ENCODE assay signal across 1 cellular context in the genomic region with DNA sequence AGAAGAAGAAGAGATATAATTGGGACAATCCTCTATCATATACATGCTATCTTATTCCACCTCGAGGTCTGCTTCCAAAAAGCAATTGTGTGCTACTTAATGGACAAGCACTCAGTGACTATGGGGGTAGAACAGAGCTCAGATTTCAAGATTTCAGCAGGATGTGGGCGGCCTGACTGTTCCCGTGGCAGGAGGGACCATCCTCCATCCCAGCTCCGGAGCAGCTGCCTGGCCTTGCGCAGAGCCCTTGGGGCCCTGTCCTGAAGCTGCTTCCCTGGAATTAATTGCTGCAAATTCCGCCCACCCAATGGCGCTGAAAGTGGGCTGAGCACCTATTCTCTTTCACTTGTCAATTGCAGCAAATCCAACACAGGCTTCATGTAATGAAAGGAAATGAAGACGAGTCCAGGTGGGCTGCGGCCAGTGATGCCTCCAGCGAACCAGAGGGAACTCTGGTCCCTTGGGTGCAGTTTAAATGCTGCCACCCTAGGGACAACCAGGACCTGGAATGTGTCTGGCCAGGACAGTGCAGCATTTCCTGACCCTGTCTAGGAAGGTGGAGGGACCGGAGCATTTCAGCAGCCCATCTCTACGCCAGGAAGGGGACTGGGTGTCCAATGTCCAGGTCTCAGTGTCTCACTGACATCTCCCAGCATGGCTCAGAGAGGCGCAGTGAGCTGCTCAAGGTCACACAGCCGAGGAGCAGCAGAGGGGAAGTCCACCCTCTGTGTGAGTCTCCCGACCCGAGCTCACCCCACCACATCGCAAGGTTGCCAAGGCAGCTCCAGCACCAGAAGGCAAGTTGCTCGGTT.
TF ChIP-seq lines count a peak whose summit lies in the region.

No MANE protein-coding gene starts in this region.

TF ChIP-seq in H1, 55 proteins besides CTCF, POLR2A, EP300 and RAD21:
- TF ChIP-seq RFX5 (IDR thresholded peaks at IDR 0.05; ENCODE audit: borderline replicate concordance, low read depth, low read length): no peak
- TF ChIP-seq ZNF274 (IDR thresholded peaks at IDR 0.05; ENCODE audit: borderline replicate concordance, extremely low read depth, low read length): no peak
- TF ChIP-seq RNF2 (IDR thresholded peaks at IDR 0.05; ENCODE audit: borderline replicate concordance, low read depth, low read length, missing control alignments, poor library complexity, severe bottlenecking): no peak
- TF ChIP-seq ASH2L (IDR thresholded peaks at IDR 0.05; ENCODE audit: low read length): no peak
- no peak for TF ChIP-seq POU5F1 (IDR thresholded peaks at IDR 0.05; ENCODE audit: low read depth, low read length)
- no peak for TF ChIP-seq PHF8 (conservative IDR thresholded peaks at IDR 0.05; ENCODE audit: low read depth, low read length)
- TF ChIP-seq, protein P1, sequence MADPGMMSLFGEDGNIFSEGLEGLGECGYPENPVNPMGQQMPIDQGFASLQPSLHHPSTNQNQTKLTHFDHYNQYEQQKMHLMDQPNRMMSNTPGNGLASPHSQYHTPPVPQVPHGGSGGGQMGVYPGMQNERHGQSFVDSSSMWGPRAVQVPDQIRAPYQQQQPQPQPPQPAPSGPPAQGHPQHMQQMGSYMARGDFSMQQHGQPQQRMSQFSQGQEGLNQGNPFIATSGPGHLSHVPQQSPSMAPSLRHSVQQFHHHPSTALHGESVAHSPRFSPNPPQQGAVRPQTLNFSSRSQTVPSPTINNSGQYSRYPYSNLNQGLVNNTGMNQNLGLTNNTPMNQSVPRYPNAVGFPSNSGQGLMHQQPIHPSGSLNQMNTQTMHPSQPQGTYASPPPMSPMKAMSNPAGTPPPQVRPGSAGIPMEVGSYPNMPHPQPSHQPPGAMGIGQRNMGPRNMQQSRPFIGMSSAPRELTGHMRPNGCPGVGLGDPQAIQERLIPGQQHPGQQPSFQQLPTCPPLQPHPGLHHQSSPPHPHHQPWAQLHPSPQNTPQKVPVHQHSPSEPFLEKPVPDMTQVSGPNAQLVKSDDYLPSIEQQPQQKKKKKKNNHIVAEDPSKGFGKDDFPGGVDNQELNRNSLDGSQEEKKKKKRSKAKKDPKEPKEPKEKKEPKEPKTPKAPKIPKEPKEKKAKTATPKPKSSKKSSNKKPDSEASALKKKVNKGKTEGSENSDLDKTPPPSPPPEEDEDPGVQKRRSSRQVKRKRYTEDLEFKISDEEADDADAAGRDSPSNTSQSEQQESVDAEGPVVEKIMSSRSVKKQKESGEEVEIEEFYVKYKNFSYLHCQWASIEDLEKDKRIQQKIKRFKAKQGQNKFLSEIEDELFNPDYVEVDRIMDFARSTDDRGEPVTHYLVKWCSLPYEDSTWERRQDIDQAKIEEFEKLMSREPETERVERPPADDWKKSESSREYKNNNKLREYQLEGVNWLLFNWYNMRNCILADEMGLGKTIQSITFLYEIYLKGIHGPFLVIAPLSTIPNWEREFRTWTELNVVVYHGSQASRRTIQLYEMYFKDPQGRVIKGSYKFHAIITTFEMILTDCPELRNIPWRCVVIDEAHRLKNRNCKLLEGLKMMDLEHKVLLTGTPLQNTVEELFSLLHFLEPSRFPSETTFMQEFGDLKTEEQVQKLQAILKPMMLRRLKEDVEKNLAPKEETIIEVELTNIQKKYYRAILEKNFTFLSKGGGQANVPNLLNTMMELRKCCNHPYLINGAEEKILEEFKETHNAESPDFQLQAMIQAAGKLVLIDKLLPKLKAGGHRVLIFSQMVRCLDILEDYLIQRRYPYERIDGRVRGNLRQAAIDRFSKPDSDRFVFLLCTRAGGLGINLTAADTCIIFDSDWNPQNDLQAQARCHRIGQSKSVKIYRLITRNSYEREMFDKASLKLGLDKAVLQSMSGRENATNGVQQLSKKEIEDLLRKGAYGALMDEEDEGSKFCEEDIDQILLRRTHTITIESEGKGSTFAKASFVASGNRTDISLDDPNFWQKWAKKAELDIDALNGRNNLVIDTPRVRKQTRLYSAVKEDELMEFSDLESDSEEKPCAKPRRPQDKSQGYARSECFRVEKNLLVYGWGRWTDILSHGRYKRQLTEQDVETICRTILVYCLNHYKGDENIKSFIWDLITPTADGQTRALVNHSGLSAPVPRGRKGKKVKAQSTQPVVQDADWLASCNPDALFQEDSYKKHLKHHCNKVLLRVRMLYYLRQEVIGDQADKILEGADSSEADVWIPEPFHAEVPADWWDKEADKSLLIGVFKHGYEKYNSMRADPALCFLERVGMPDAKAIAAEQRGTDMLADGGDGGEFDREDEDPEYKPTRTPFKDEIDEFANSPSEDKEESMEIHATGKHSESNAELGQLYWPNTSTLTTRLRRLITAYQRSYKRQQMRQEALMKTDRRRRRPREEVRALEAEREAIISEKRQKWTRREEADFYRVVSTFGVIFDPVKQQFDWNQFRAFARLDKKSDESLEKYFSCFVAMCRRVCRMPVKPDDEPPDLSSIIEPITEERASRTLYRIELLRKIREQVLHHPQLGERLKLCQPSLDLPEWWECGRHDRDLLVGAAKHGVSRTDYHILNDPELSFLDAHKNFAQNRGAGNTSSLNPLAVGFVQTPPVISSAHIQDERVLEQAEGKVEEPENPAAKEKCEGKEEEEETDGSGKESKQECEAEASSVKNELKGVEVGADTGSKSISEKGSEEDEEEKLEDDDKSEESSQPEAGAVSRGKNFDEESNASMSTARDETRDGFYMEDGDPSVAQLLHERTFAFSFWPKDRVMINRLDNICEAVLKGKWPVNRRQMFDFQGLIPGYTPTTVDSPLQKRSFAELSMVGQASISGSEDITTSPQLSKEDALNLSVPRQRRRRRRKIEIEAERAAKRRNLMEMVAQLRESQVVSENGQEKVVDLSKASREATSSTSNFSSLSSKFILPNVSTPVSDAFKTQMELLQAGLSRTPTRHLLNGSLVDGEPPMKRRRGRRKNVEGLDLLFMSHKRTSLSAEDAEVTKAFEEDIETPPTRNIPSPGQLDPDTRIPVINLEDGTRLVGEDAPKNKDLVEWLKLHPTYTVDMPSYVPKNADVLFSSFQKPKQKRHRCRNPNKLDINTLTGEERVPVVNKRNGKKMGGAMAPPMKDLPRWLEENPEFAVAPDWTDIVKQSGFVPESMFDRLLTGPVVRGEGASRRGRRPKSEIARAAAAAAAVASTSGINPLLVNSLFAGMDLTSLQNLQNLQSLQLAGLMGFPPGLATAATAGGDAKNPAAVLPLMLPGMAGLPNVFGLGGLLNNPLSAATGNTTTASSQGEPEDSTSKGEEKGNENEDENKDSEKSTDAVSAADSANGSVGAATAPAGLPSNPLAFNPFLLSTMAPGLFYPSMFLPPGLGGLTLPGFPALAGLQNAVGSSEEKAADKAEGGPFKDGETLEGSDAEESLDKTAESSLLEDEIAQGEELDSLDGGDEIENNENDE (IDR thresholded peaks at IDR 0.05; ENCODE audit: insufficient replicate concordance, low read length): no peak
- TF ChIP-seq SUZ12 (IDR thresholded peaks at IDR 0.05; ENCODE audit: low read length): no peak
- TF ChIP-seq RBBP5 (IDR thresholded peaks at IDR 0.05; ENCODE audit: borderline replicate concordance, low read depth, low read length): no peak
- no peak for TF ChIP-seq SIX5 (IDR thresholded peaks at IDR 0.05; ENCODE audit: low read depth, low read length)
- no peak for TF ChIP-seq SAP30 (IDR thresholded peaks at IDR 0.05; ENCODE audit: insufficient read depth, insufficient replicate concordance, low read length)
